8 cellular contexts compared by ENCODE assay signal in genomic region chr11:95138448-95138847, GRCh38. TPM values are rescaled to one million over a fixed set of nuclear protein-coding genes. Genes with fewer than 3 reads are reported as not detected.
DNase-seq lines count a peak whose midpoint lies in the region; ATAC-seq and TF ChIP-seq lines count a peak whose summit lies in the region.

No MANE protein-coding gene starts in this region.

- no peak overlapping the region for H3K4me3 Mint-ChIP-seq in activated B cell treated with CpG ODN at 0.5 μM for 24 hours

- ATAC-seq in GM18909 (IDR thresholded peaks at IDR 0.05; ENCODE audit: poor library complexity, unreplicated experiment) (peak; percentile 89), HG03108 (IDR thresholded peaks at IDR 0.05; ENCODE audit: unreplicated experiment) (peak; percentile 80), activated B cell treated with CpG ODN at 0.5 μM for 24 hours (ENCODE audit: low read depth) (peak; percentile 84), mucosa of descending colon (peak; percentile 79), HG02870 (IDR thresholded peaks at IDR 0.05; ENCODE audit: unreplicated experiment) (no peak)

- H3K9me3 ChIP-seq in mucosa of descending colon (no peaks in the 10 kb centered on the region), breast epithelium (no peaks in the 10 kb centered on the region)

- CTCF ChIA-PET in activated B cell treated with CpG ODN at 0.5 μM for 24 hours (lab: Charles Lee) = interaction anchor here (0.7 to 6.2 kb wide), 7 partner anchors 8 to 165 kb away, joined by 3 to 90 read pairs (median 4); partner anchors contain the start of gene SRSF8

- POLR2A ChIA-PET in activated B cell treated with CpG ODN at 0.5 μM for 24 hours (lab: Charles Lee) = interaction anchor here (2.0 kb wide), 1 partner anchor 165 kb away, joined by 5 read pairs; the partner anchor contains the start of genes CWC15 and KDM4D

- no peaks in the 10 kb centered on the region for H3K27me3 ChIP-seq in breast epithelium

- no peak overlapping the region for H3K4me3 ChIP-seq in AG10803 (ENCODE audit: low read length)
- H3K4me3 ChIP-seq in mucosa of descending colon = no peak overlapping the region
- no peak overlapping the region for H3K4me3 ChIP-seq in breast epithelium

- no peaks in the 10 kb centered on the region for H3K36me3 ChIP-seq in mucosa of descending colon (ENCODE audit: low read depth)
- H3K36me3 ChIP-seq in breast epithelium = no peaks in the 10 kb centered on the region

- intact Hi-C loops in activated B cell treated with CpG ODN at 0.5 μM for 24 hours (cut with micrococcal nuclease) = loop anchor here (1.0 to 2.0 kb wide), 4 partner anchors 42 to 166 kb away; partner anchors contain the start of genes CWC15, ENDOD1 and KDM4D
- intact Hi-C loops in mucosa of descending colon (cut with DNase I, micrococcal nuclease) = loop anchor here in 1 of 2 donors (5.0 kb wide), 1 partner anchor 71 kb away; the partner anchor contains the start of gene SRSF8
- intact Hi-C loops in breast epithelium (cut with DNase I; ENCODE audit: low total_unique reads) = no loop called here

- no peak for TF ChIP-seq POLR2A in breast epithelium (IDR thresholded peaks at IDR 0.05)

- no peak overlapping the region for H3K27ac Mint-ChIP-seq in activated B cell treated with CpG ODN at 0.5 μM for 24 hours

- H3K4me1 Mint-ChIP-seq in activated B cell treated with CpG ODN at 0.5 μM for 24 hours = peaks cover 10% of the 10 kb centered on the region

- H3K27ac ChIP-seq in breast epithelium = no peak overlapping the region

- DNase-seq in AG10803 (ENCODE audit: low read depth) (no peak), activated B cell treated with CpG ODN at 0.5 μM for 24 hours (no peak), mucosa of descending colon (no peak), NCI-H774 (lab: John Stamatoyannopoulos, UW) (no peak), breast epithelium (ENCODE audit: low spot score in 2 of 2) (no peak)

- TF ChIP-seq CTCF in AG10803 (conservative IDR thresholded peaks at IDR 0.05; ENCODE audit: low read length) (peak; percentile 39), activated B cell treated with CpG ODN at 0.5 μM for 24 hours (IDR thresholded peaks at IDR 0.05) (no peak), mucosa of descending colon (IDR thresholded peaks at IDR 0.05) (no peak), breast epithelium (IDR thresholded peaks at IDR 0.05) (no peak)

- H3K27me3 Mint-ChIP-seq in activated B cell treated with CpG ODN at 0.5 μM for 24 hours = no peaks in the 10 kb centered on the region

- H3K36me3 Mint-ChIP-seq in activated B cell treated with CpG ODN at 0.5 μM for 24 hours (ENCODE audit: low read depth) = peaks cover 2% of the 10 kb centered on the region

- H3K4me1 ChIP-seq in mucosa of descending colon (ENCODE audit: low read depth) (no peaks in the 10 kb centered on the region), breast epithelium (no peaks in the 10 kb centered on the region)

- no peaks in the 10 kb centered on the region for H3K9me3 Mint-ChIP-seq in activated B cell treated with CpG ODN at 0.5 μM for 24 hours

RNA-seq across cellular contexts. Expression of gene ENDOD1, which starts 48.8 kb away (rescaled TPM):
- 9.5 and 9.8 TPM in 2 replicates for total RNA-seq in activated B cell treated with CpG ODN at 0.5 μM for 24 hours
- 10 to 100 TPM; 48.2 to 97.5 (median 70.9) TPM for total RNA-seq in mucosa of descending colon
- 10 to 100 TPM; 19.7 to 49.8 (median 48.7) TPM for total RNA-seq in breast epithelium
